Comparison of ENCODE assay signal across 18 cellular contexts in the genomic region with DNA sequence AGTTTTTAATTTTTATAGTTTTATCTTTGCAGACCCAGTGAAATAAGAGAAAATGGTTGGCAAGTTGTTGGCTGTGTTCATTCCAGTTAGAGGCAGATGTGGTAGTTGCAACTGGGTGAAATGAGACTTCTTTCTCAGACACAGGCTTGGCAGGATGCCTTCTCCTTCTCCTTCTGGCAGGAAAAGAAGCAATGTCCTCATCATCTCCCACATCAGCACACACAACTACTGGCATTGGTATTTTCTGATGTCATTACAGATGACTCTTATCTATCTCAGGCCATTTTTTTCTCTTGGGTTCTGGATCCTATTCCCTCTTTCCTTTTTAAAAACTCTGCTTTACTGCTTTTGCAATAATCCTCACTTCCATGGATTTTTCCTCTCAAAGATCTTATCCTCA.
DNase-seq lines count a peak whose midpoint lies in the region; TF ChIP-seq lines count a peak whose summit lies in the region.
"Had no signal": no experiment of that assay in that cellular context is flagged by ENCODE, and none has a peak within 500 bp of the region (broad histone marks: within the 10 kb centered on the region; RNA-seq: fewer than 3 reads in every experiment).

No MANE protein-coding gene starts in this region.

- peak; percentile 7 for DNase-seq in AG20443 (ENCODE audit: low spot score)
- DNase-seq in RKO (ENCODE audit: low spot score), result peak; percentile 45
- peak; percentile 95 for DNase-seq in fibroblast of pulmonary artery (ENCODE audit: low read depth)
- DNase-seq in myocyte (ENCODE audit: low read depth), result peak; percentile 67
- DNase-seq in DMS153 (lab: John Stamatoyannopoulos, UW), result no peak
- no peak for DNase-seq in activated effector memory CD4-positive, alpha-beta T cell treated with Interleukin-2 at 50 U/mL for 16 hours
- DNase-seq in NCI-H526 treated with DMSO at 0.1 percent for 48 hours (lab: John Stamatoyannopoulos, UW), result no peak
- DNase-seq in ascending aorta (ENCODE audit: low spot score in 2 of 2), result no peak
- DNase-seq: activated T-cell treated with anti-CD3 and anti-CD28 coated beads, Interleukin-2, amount 50 U/mL, for 72 hours; C1 segment of cervical spinal cord; DMS79 treated with DMSO at 0.1 percent for 48 hours; MM.1S; NCI-H2107; NK-92 treated with Interleukin-12 subunit alpha and Interleukin-12 subunit beta, amount 100 ng/mL, for 24 hours; stimulated activated CD4-positive, alpha-beta T cell treated with anti-CD3 and anti-CD28 coated beads, Interleukin-12 subunit alpha, Interleukin-12 subunit beta, amount 100 ng/mL, for 4 hours had no signal

- H3K27ac ChIP-seq in ascending aorta, result no peak overlapping the region
- H3K27ac ChIP-seq: adrenal gland, parathyroid adenoma, SJSA1 had no signal

- no peaks in the 10 kb centered on the region for H3K36me3 ChIP-seq in ascending aorta
- H3K36me3 ChIP-seq: adrenal gland, SJSA1 had no signal

- no peak overlapping the region for H3K4me3 ChIP-seq in fibroblast of pulmonary artery (replicated peaks; ENCODE audit: low read depth, low read length)
- no peak overlapping the region for H3K4me3 ChIP-seq in ascending aorta
- H3K4me3 ChIP-seq: adrenal gland, SJSA1 had no signal

- H3K4me1 ChIP-seq in ascending aorta, result no peaks in the 10 kb centered on the region
- H3K4me1 ChIP-seq: adrenal gland, parathyroid adenoma, SJSA1 had no signal

- intact Hi-C loops in ascending aorta (cut with DNase I), result no loop called here

- H3K9me3 ChIP-seq in ascending aorta, result no peaks in the 10 kb centered on the region
- H3K9me3 ChIP-seq: adrenal gland, SJSA1 had no signal

- TF ChIP-seq CTCF in fibroblast of pulmonary artery (IDR thresholded peaks at IDR 0.05; ENCODE audit: low read length, missing control alignments) (no peak), ascending aorta (IDR thresholded peaks at IDR 0.05) (no peak)

- no peaks in the 10 kb centered on the region for H3K27me3 ChIP-seq in ascending aorta
- H3K27me3 ChIP-seq: adrenal gland, SJSA1 had no signal

Comparison
In these comparisons a context has a peak if more than half of its experiments do, and no peak if none do; other contexts are left out.
1. DNase-seq: peak in AG20443 (single experiment), RKO (single experiment), fibroblast of pulmonary artery (single experiment) and myocyte (single experiment); none in DMS153 (single experiment), activated effector memory CD4-positive, alpha-beta T cell treated with Interleukin-2 at 50 U/mL for 16 hours (single experiment), NCI-H526 treated with DMSO at 0.1 percent for 48 hours (single experiment) and ascending aorta (0 of 2).